In genomic region chr2:108586631-108587030, GRCh38 we compare ENCODE assay signal across 2 cellular contexts.
TF ChIP-seq lines count a peak whose summit lies in the region.

No MANE protein-coding gene starts in this region.

TF ChIP-seq in SK-N-SH, 30 proteins besides CTCF, POLR2A, EP300 and RAD21:
- no peak for TF ChIP-seq PBX3 (IDR thresholded peaks at IDR 0.05)
- TF ChIP-seq SIN3A (IDR thresholded peaks at IDR 0.05; ENCODE audit: borderline replicate concordance, low read depth, low read length): no peak
- TF ChIP-seq TEAD4 (IDR thresholded peaks at IDR 0.05; ENCODE audit: borderline replicate concordance, insufficient read depth): no peak
- no peak for TF ChIP-seq POLR2AphosphoS5 (IDR thresholded peaks at IDR 0.05; ENCODE audit: low read depth, low read length)
- no peak for TF ChIP-seq JUND (IDR thresholded peaks at IDR 0.05)
- no peak for TF ChIP-seq MXI1 (IDR thresholded peaks at IDR 0.05; ENCODE audit: low read depth, low read length)
- no peak for TF ChIP-seq RFX5 (IDR thresholded peaks at IDR 0.05; ENCODE audit: low read length)
- no peak for TF ChIP-seq NFIC (IDR thresholded peaks at IDR 0.05; ENCODE audit: borderline replicate concordance)
- TF ChIP-seq ZBTB33 (IDR thresholded peaks at IDR 0.05; ENCODE audit: borderline replicate concordance, low read depth): no peak

TF ChIP-seq in SK-N-SH treated with all-trans-retinoic acid at 6 μM for 48 hours, 23 proteins besides CTCF, POLR2A, EP300 and RAD21 (continued from another document):
- TF ChIP-seq POU6F1 (CRISPR knock-in tag; IDR thresholded peaks at IDR 0.05; ENCODE audit: borderline replicate concordance, low read depth) (no peak), TCF4 (CRISPR knock-in tag; IDR thresholded peaks at IDR 0.05; ENCODE audit: borderline replicate concordance) (no peak), CREB5 (CRISPR knock-in tag; IDR thresholded peaks at IDR 0.05; ENCODE audit: low read depth) (no peak), TSHZ2 (CRISPR knock-in tag; IDR thresholded peaks at IDR 0.05) (no peak), ISL1 (CRISPR knock-in tag; IDR thresholded peaks at IDR 0.05) (no peak), TOX (CRISPR knock-in tag; IDR thresholded peaks at IDR 0.05; ENCODE audit: borderline replicate concordance) (no peak), ZNF565 (CRISPR knock-in tag; conservative IDR thresholded peaks at IDR 0.05; ENCODE audit: low read depth) (no peak), ESRRG (CRISPR knock-in tag; IDR thresholded peaks at IDR 0.05) (no peak)
TF ChIP-seq in SK-N-SH treated with all-trans-retinoic acid at 6 μM for 48 hours: peak in this region for 0.
